Comparison of ENCODE assay signal across 17 cellular contexts in the genomic region with DNA sequence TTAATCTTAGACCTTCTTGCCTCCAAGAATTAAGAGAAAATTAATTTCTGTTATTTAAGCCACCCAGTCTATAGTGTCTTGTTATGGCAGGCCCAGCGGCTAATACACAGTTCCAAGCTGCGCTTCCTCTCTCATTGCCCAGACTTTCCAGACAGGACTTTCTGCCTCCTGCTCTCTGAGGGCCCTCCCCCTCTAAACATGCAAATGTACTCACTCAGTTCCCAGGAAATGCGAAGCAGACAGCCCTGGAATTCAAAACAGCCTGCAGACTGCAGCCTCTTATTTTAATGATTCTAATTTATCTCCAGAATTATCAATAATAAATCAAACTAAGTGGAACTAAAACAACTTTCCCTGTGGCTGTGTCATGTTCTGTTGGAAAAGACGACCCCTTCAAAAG.
A peak's percentile ranks its signal among the peaks of the same experiment; 100 is the strongest.
DNase-seq lines count a peak whose midpoint lies in the region; ATAC-seq and TF ChIP-seq lines count a peak whose summit lies in the region.
"Had no signal": no experiment of that assay in that cellular context is flagged by ENCODE, and none has a peak within 500 bp of the region (broad histone marks: within the 10 kb centered on the region; RNA-seq: fewer than 3 reads in every experiment).

No MANE protein-coding gene starts in this region.

- no peak for TF ChIP-seq CTCF in AG10803 (conservative IDR thresholded peaks at IDR 0.05; ENCODE audit: low read length)
- no peak for TF ChIP-seq CTCF in hepatocyte (IDR thresholded peaks at IDR 0.05; ENCODE audit: poor library complexity)
- TF ChIP-seq CTCF in mesothelial cell of epicardium (IDR thresholded peaks at IDR 0.05; ENCODE audit: unreplicated experiment) = no peak

- H3K4me3 Mint-ChIP-seq in mesothelial cell of epicardium = no peak overlapping the region
- no peak overlapping the region for H3K4me3 Mint-ChIP-seq in stimulated activated naive CD8-positive, alpha-beta T cell treated with anti-CD3 and anti-CD28 coated beads, Interleukin-15, amount 100 ng/mL, for 72 hours

- no peaks in the 10 kb centered on the region for H3K9me3 ChIP-seq in HUES48 (ENCODE audit: control insufficient read depth, insufficient read depth, low read length)
- H3K9me3 ChIP-seq in hepatocyte (ENCODE audit: low read depth) = no peaks in the 10 kb centered on the region

- H3K27me3 Mint-ChIP-seq in mesothelial cell of epicardium (ENCODE audit: low read depth) = no peaks in the 10 kb centered on the region
- H3K27me3 Mint-ChIP-seq in stimulated activated naive CD8-positive, alpha-beta T cell treated with anti-CD3 and anti-CD28 coated beads, Interleukin-15, amount 100 ng/mL, for 72 hours = no peaks in the 10 kb centered on the region

- no peaks in the 10 kb centered on the region for H3K79me2 ChIP-seq in hepatocyte

- H3K27ac ChIP-seq in HUES48 (ENCODE audit: low read depth, low read length) = peak overlapping the region; percentile 14
- no peak overlapping the region for H3K27ac ChIP-seq in hepatocyte

- no peaks in the 10 kb centered on the region for H3K27me3 ChIP-seq in HUES48 (ENCODE audit: control insufficient read depth, insufficient read depth, low read length)
- H3K27me3 ChIP-seq in hepatocyte = no peaks in the 10 kb centered on the region

- H3K36me3 Mint-ChIP-seq in mesothelial cell of epicardium = no peaks in the 10 kb centered on the region

- H3K4me2 ChIP-seq in hepatocyte = no peak overlapping the region

- H3K4me1 ChIP-seq in HUES48 (ENCODE audit: control insufficient read depth, insufficient read depth, low read length) (peaks cover 11% of the 10 kb centered on the region), hepatocyte (ENCODE audit: insufficient read depth) (no peaks in the 10 kb centered on the region)

- no peaks in the 10 kb centered on the region for H3K9me3 Mint-ChIP-seq in mesothelial cell of epicardium
- no peaks in the 10 kb centered on the region for H3K9me3 Mint-ChIP-seq in stimulated activated naive CD8-positive, alpha-beta T cell treated with anti-CD3 and anti-CD28 coated beads, Interleukin-15, amount 100 ng/mL, for 72 hours

- H4K20me1 ChIP-seq in hepatocyte (ENCODE audit: insufficient read depth, poor library complexity, severe bottlenecking) = no peaks in the 10 kb centered on the region

- ATAC-seq in stimulated activated naive CD8-positive, alpha-beta T cell treated with anti-CD3 and anti-CD28 coated beads, Interleukin-15, amount 100 ng/mL, for 72 hours = no peak
- ATAC-seq in HG02870 (IDR thresholded peaks at IDR 0.05; ENCODE audit: unreplicated experiment) = no peak
- ATAC-seq: K562, Panc1, SK-N-SH treated with all-trans-retinoic acid at 6 μM for 48 hours had no signal

- H3K9ac ChIP-seq in HUES48 (ENCODE audit: low read depth, low read length) = no peak overlapping the region

- no peak overlapping the region for H2AFZ ChIP-seq in hepatocyte

- WGBS in hepatocyte (ENCODE audit: low lambda C conversion rate, missing lambda C conversion rate) = 39% methylated on average over 4 of the region's 4 CpGs

- H3K36me3 ChIP-seq in HUES48 (ENCODE audit: control insufficient read depth, insufficient read depth, low read length) (no peaks in the 10 kb centered on the region), hepatocyte (replicated peaks; ENCODE audit: insufficient read depth, low read depth) (no peaks in the 10 kb centered on the region)

- H3K27ac Mint-ChIP-seq in mesothelial cell of epicardium = peak overlapping the region; percentile 70
- peak overlapping the region in 1 of 2 donors; percentile 57 for H3K27ac Mint-ChIP-seq in stimulated activated naive CD8-positive, alpha-beta T cell treated with anti-CD3 and anti-CD28 coated beads, Interleukin-15, amount 100 ng/mL, for 72 hours

- no peak overlapping the region for H3K4me3 ChIP-seq in AG10803 (ENCODE audit: low read length)
- H3K4me3 ChIP-seq in HUES48 (ENCODE audit: low read depth, low read length) = no peak overlapping the region
- no peak overlapping the region for H3K4me3 ChIP-seq in hepatocyte
- H3K4me3 ChIP-seq: K562 had no signal

- DNase-seq in AG10803 (ENCODE audit: low read depth) (peak; percentile 26), hepatocyte (ENCODE audit: low spot score) (peak; percentile 35), mesothelial cell of epicardium (ENCODE audit: low spot score in 2 of 2, unreplicated experiment in 2 of 2) (peak in 1 of 2 experiments; percentile 46), EL (no peak), NCI-H1105 (lab: John Stamatoyannopoulos, UW) (no peak)
- DNase-seq in stimulated activated naive CD8-positive, alpha-beta T cell treated with anti-CD3 and anti-CD28 coated beads, Interleukin-15, amount 100 ng/mL, for 72 hours = no peak
- DNase-seq: 8988T, NCI-H1048, NCI-H1694 treated with DMSO at 0.1 percent for 48 hours, NCI-H446 treated with DMSO at 0.1 percent for 48 hours, NCI-H82, Right ventricle myocardium superior had no signal

- H3K4me1 Mint-ChIP-seq in mesothelial cell of epicardium = peaks cover 15% of the 10 kb centered on the region
- H3K4me1 Mint-ChIP-seq in stimulated activated naive CD8-positive, alpha-beta T cell treated with anti-CD3 and anti-CD28 coated beads, Interleukin-15, amount 100 ng/mL, for 72 hours = no peaks in the 10 kb centered on the region

- H3K9me2 ChIP-seq in hepatocyte (replicated peaks; ENCODE audit: insufficient read depth) = no peaks in the 10 kb centered on the region

Comparison
In these comparisons a context has a peak if more than half of its experiments do, and no peak if none do; other contexts are left out.
1. DNase-seq: peak in AG10803 (single experiment) and hepatocyte (single experiment); none in stimulated activated naive CD8-positive, alpha-beta T cell treated with anti-CD3 and anti-CD28 coated beads, Interleukin-15, amount 100 ng/mL, for 72 hours (0 of 2), EL (single experiment) and NCI-H1105 (single experiment).